Comparison of ENCODE assay signal across 8 cellular contexts in the genomic region with DNA sequence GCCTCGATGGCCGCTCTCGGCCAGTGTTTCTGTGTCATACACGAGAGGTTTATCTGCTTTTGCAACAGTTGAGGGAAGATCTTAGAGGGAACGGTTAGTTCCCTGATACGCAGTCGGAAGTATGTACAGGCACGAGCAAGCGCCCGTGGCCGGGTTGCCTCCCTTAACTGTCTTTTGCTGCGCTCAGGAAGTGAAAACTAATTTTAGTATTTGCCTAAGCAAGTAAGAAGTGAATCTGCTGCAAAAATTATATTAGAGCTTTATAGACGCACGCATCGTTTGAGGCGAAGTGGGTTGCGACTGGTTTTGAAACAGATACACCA. TPM values are rescaled to one million over a fixed set of nuclear protein-coding genes. Genes with fewer than 3 reads are reported as not detected.
DNase-seq lines count a peak whose midpoint lies in the region; ATAC-seq and TF ChIP-seq lines count a peak whose summit lies in the region.

No MANE protein-coding gene starts in this region.

- H3K4me2 ChIP-seq in DOHH2 (ENCODE audit: low read length) = peak overlapping the region; percentile 84

- H4K20me1 ChIP-seq in DOHH2 (ENCODE audit: control insufficient read depth, insufficient read depth, low read depth, low read length) = 0 out of 2 replicates have a peak, but pooled peaks cover 5% of the 10 kb centered on the region

- H3K4me3 ChIP-seq in DOHH2 (ENCODE audit: low read length) = peak overlapping the region; percentile 87
- peak overlapping the region; percentile 80 for H3K4me3 ChIP-seq in HUES48 (ENCODE audit: low read depth, low read length)
- H3K4me3 ChIP-seq in esophagus muscularis mucosa = peak overlapping the region; percentile 68 to 78 (median 74)

- H3F3A ChIP-seq in DOHH2 (ENCODE audit: control insufficient read depth, insufficient read depth) = no peaks in the 10 kb centered on the region

- H3K27me3 ChIP-seq in DOHH2 (ENCODE audit: control insufficient read depth, low read length) (no peaks in the 10 kb centered on the region), HUES48 (ENCODE audit: control insufficient read depth, insufficient read depth, low read length) (no peaks in the 10 kb centered on the region; the same call in 1 of the 2 replicates), esophagus muscularis mucosa (no peaks in the 10 kb centered on the region)

- no peaks in the 10 kb centered on the region for H3K27me3 Mint-ChIP-seq in nephron (ENCODE audit: low read depth)

- peak overlapping the region; percentile 81 for H3K27ac ChIP-seq in DOHH2 (ENCODE audit: low read depth, low read length)
- no peak overlapping the region for H3K27ac ChIP-seq in HUES48 (ENCODE audit: low read depth, low read length)
- peak overlapping the region; percentile 84 to 90 (median 86) for H3K27ac ChIP-seq in esophagus muscularis mucosa (replicated peaks in 1 of 4)

- peaks cover 35% of the 10 kb centered on the region for H3K4me1 ChIP-seq in DOHH2 (ENCODE audit: control insufficient read depth, low read length)
- peaks cover 44% of the 10 kb centered on the region for H3K4me1 ChIP-seq in HUES48 (ENCODE audit: control insufficient read depth, insufficient read depth, low read length)
- H3K4me1 ChIP-seq in esophagus muscularis mucosa = peaks cover 3 to 35% (median 29%) of the 10 kb centered on the region in 4 donors

- intact Hi-C loops in esophagus muscularis mucosa (cut with DNase I) = no loop called here

- no peaks in the 10 kb centered on the region for H3K36me3 Mint-ChIP-seq in nephron (ENCODE audit: low read depth)

- peaks cover 8% of the 10 kb centered on the region for H3K9me3 Mint-ChIP-seq in nephron

- H3K9me2 ChIP-seq in DOHH2 (replicated peaks; ENCODE audit: control insufficient read depth, low read length) = no peaks in the 10 kb centered on the region

- H3K9ac ChIP-seq in HUES48 (ENCODE audit: low read depth, low read length) = no peak overlapping the region; the same call in 1 of the 2 replicates

- peaks cover 52% of the 10 kb centered on the region for H3K79me2 ChIP-seq in DOHH2 (ENCODE audit: control insufficient read depth, low read length)

- peaks cover 27% of the 10 kb centered on the region for H3K4me1 Mint-ChIP-seq in nephron

- WGBS in esophagus muscularis mucosa = 42% methylated on average over 15 of the region's 17 CpGs

- DNase-seq in activated CD4-positive, alpha-beta T cell treated with anti-CD3 and anti-CD28 coated beads for 1 hour = peak; percentile 21
- no peak for DNase-seq in esophagus muscularis mucosa (ENCODE audit: extremely low spot score)
- DNase-seq in globus pallidus (ENCODE audit: low spot score) = no peak
- DNase-seq in HPDE6-E6E7 (ENCODE audit: extremely low spot score) = no peak

- no peak for TF ChIP-seq EP300 in esophagus muscularis mucosa (IDR thresholded peaks at IDR 0.05)

- TF ChIP-seq POLR2A in esophagus muscularis mucosa (IDR thresholded peaks at IDR 0.05; ENCODE audit: low read depth) = no peak

- ATAC-seq in GM21423 (IDR thresholded peaks at IDR 0.05; ENCODE audit: unreplicated experiment) = peak; percentile 34

- no peaks in the 10 kb centered on the region for H3K36me3 ChIP-seq in DOHH2 (ENCODE audit: control insufficient read depth, low read length)
- no peaks in the 10 kb centered on the region for H3K36me3 ChIP-seq in HUES48 (ENCODE audit: control insufficient read depth, insufficient read depth, low read length)
- H3K36me3 ChIP-seq in esophagus muscularis mucosa = no peaks in the 10 kb centered on the region

- TF ChIP-seq CTCF in DOHH2 (IDR thresholded peaks at IDR 0.05; ENCODE audit: low read depth, low read length, poor library complexity, severe bottlenecking) = no peak
- no peak for TF ChIP-seq CTCF in esophagus muscularis mucosa (IDR thresholded peaks at IDR 0.05)
- TF ChIP-seq CTCF in nephron (IDR thresholded peaks at IDR 0.05; ENCODE audit: unreplicated experiment in 3 of 3) = no peak

- peak overlapping the region in 2 of 3 experiments; percentile 51 to 81 for H3K27ac Mint-ChIP-seq in nephron

- H3K4me3 Mint-ChIP-seq in nephron = peak overlapping the region; percentile 82 to 89 (median 88)

- H3K9me3 ChIP-seq in DOHH2 (ENCODE audit: control insufficient read depth, insufficient read depth, low read length) (no peaks in the 10 kb centered on the region), HUES48 (ENCODE audit: control insufficient read depth, insufficient read depth, low read length) (no peaks in the 10 kb centered on the region; the same call in none of the 2 replicates), esophagus muscularis mucosa (no peaks in the 10 kb centered on the region)

RNA-seq across cellular contexts. Expression of gene MTM1, which starts 0.7 kb away (rescaled TPM):
- 10 to 100 TPM in 3 of 4 donors, 1 to 10 TPM in 1; 7.9 to 15.5 (median 11.4) TPM for total RNA-seq in esophagus muscularis mucosa
